In the genomic region with DNA sequence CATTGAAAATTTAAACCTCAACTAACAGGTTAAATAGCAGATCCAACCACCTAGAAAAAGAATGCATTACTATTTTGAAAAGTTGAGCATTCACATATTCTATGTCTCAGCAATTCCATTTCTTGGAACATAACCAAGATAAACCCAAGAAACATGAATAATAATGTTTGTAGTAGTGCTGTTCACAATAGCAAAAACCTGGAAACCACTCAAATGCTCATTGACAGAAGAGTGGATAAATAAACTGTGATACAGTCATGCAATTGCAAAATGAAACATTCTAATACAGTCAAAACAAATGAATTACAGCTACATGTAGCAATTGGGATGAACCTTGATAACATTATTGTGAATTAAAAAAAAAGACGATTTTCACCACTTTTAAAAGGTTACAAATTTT, we compare ENCODE assay signal across 1 cellular context.
TF ChIP-seq lines count a peak whose summit lies in the region.

No MANE protein-coding gene starts in this region.

TF ChIP-seq in HCT116, 20 proteins besides CTCF, POLR2A, EP300 and RAD21 (continued from another document):
- TF ChIP-seq SRF (IDR thresholded peaks at IDR 0.05; ENCODE audit: low read depth) = no peak
- no peak for TF ChIP-seq YY1 (IDR thresholded peaks at IDR 0.05; ENCODE audit: extremely low read depth, insufficient replicate concordance, low read depth, low read length)
- no peak for TF ChIP-seq POLR2AphosphoS5 (IDR thresholded peaks at IDR 0.05; ENCODE audit: low read depth, low read length)
- TF ChIP-seq CEBPB (IDR thresholded peaks at IDR 0.05; ENCODE audit: low read depth) = no peak
- TF ChIP-seq EZH2 (IDR thresholded peaks at IDR 0.05) = no peak
